8 cellular contexts compared by ENCODE assay signal in the genomic region with DNA sequence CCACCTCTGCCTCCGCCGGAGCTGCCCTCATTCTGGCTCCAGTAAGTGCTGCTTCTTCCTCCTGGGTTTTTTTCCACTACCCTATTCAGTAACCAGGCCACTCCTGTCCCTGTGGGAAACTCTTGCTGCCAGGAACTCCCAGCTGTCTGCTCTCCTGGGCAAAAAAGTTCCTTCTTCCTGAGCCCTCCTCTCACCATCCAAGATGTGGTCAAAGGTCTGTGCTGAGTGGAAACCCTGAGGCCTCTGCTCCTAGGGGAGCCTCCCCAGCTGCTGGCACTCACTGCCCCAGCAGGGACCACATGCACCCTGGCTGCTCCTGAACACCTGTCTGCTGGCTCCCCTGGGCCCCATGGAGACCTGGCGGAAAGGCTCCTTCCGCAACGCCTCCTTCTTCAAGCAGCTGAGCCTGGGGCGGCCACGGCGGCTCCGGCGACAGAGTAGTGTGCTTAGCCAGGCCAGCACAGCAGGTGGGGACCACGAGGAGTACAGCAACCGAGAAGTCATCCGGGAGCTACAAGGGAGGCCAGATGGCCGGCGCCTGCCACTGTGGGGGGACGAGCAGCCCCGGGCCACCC. TPM values are rescaled to one million over a fixed set of nuclear protein-coding genes. Genes with fewer than 3 reads are reported as not detected.
DNase-seq lines count a peak whose midpoint lies in the region; ATAC-seq and TF ChIP-seq lines count a peak whose summit lies in the region.

No MANE protein-coding gene starts in this region.

- no peak overlapping the region for H2AFZ ChIP-seq in Loucy (ENCODE audit: low read length)

- peaks cover 30% of the 10 kb centered on the region for H3K4me1 Mint-ChIP-seq in osteocyte (ENCODE audit: unreplicated experiment)

- no peak for TF ChIP-seq CTCF in Loucy (conservative IDR thresholded peaks at IDR 0.05; ENCODE audit: low read length)
- no peak for TF ChIP-seq CTCF in osteocyte (IDR thresholded peaks at IDR 0.05)

- H3K27ac Mint-ChIP-seq in osteocyte (ENCODE audit: unreplicated experiment): peak overlapping the region; percentile 62

- H3F3A ChIP-seq in Loucy (ENCODE audit: low read depth): peaks cover 13% of the 10 kb centered on the region

- no peak for ATAC-seq in GM19463 (IDR thresholded peaks at IDR 0.05; ENCODE audit: unreplicated experiment)
- ATAC-seq in GM21723 (IDR thresholded peaks at IDR 0.05; ENCODE audit: unreplicated experiment): no peak

- no peaks in the 10 kb centered on the region for H3K27me3 ChIP-seq in Loucy (ENCODE audit: insufficient read depth, low read length, poor library complexity, severe bottlenecking)

- H3K36me3 ChIP-seq in Loucy (ENCODE audit: insufficient read depth, low read length): peaks cover 4% of the 10 kb centered on the region

- DNase-seq in NCI-H1092 treated with DMSO at 0.1 percent for 48 hours (lab: John Stamatoyannopoulos, UW) (peak; percentile 46), NCI-H1092 (lab: John Stamatoyannopoulos, UW) (no peak), cerebellum (ENCODE audit: low spot score) (peak; percentile 42), osteocyte (ENCODE audit: extremely low spot score, unreplicated experiment) (no peak), iPS-NIHi11 (ENCODE audit: low spot score) (no peak)

- H4K20me1 ChIP-seq in Loucy (ENCODE audit: insufficient read depth, low read length, poor library complexity, severe bottlenecking): peaks cover 7% of the 10 kb centered on the region

- H3K36me3 Mint-ChIP-seq in osteocyte (ENCODE audit: unreplicated experiment): peaks cover 16% of the 10 kb centered on the region

- H3K79me2 ChIP-seq in Loucy (ENCODE audit: insufficient read depth, low read length): peaks cover 32% of the 10 kb centered on the region

- H3K4me2 ChIP-seq in Loucy (ENCODE audit: low read depth, low read length, poor library complexity, severe bottlenecking): peak overlapping the region; percentile 78

- H3K27me3 Mint-ChIP-seq in osteocyte (ENCODE audit: unreplicated experiment): no peaks in the 10 kb centered on the region

- H3K4me3 Mint-ChIP-seq in osteocyte (ENCODE audit: unreplicated experiment): no peak overlapping the region

- peaks cover 59% of the 10 kb centered on the region for H3K4me1 ChIP-seq in Loucy (ENCODE audit: insufficient read depth, low read length, poor library complexity, severe bottlenecking)

- H3K9me2 ChIP-seq in Loucy (replicated peaks; ENCODE audit: low read depth, low read length): no peaks in the 10 kb centered on the region

- no peaks in the 10 kb centered on the region for H3K9me3 ChIP-seq in Loucy (ENCODE audit: insufficient read depth, low read depth, low read length)

- peak overlapping the region; percentile 80 for H3K9ac ChIP-seq in Loucy (ENCODE audit: low read depth, low read length, poor library complexity, severe bottlenecking)

- H3K9me3 Mint-ChIP-seq in osteocyte (ENCODE audit: unreplicated experiment): no peaks in the 10 kb centered on the region

- H3K4me3 ChIP-seq in Loucy (ENCODE audit: low read length, poor library complexity, severe bottlenecking): peak overlapping the region; percentile 70

RNA-seq across cellular contexts. Expression of a gene that starts 0.5 kb away (rescaled TPM):
- 0.27 TPM for total RNA-seq in cerebellum
- total RNA-seq in osteocyte: not detected in 2 replicates

RNA-seq across cellular contexts. Expression of a gene that starts 6.4 kb away (rescaled TPM):
- total RNA-seq in cerebellum (3.4 TPM), osteocyte (3.8 and 5.1 TPM in 2 replicates)

RNA-seq across cellular contexts. Expression of a gene that starts 15.2 kb away (rescaled TPM):
- total RNA-seq in cerebellum (15.4 TPM), osteocyte (30.2 and 35.6 TPM in 2 replicates)

RNA-seq across cellular contexts. Expression of a gene that starts 36.7 kb away (rescaled TPM):
- total RNA-seq in cerebellum (15.4 TPM), osteocyte (21.1 and 23.6 TPM in 2 replicates)

RNA-seq across cellular contexts. Expression of a gene that starts 37.0 kb away (rescaled TPM):
- total RNA-seq in cerebellum (15.3 TPM), osteocyte (38.1 and 39.8 TPM in 2 replicates)

Comparison
In these comparisons a context has a peak if more than half of its experiments do, and no peak if none do; other contexts are left out.
1. DNase-seq: peak in NCI-H1092 treated with DMSO at 0.1 percent for 48 hours (single experiment) and cerebellum (single experiment); none in NCI-H1092 (single experiment), osteocyte (single experiment) and iPS-NIHi11 (single experiment).